In genomic region chr16:85185281-85185680, GRCh38 we compare ENCODE assay signal across 24 cellular contexts.
"Had no signal": no experiment of that assay in that cellular context is flagged by ENCODE, and none has a peak within 500 bp of the region (broad histone marks: within the 10 kb centered on the region; RNA-seq: fewer than 3 reads in every experiment).

No MANE protein-coding gene starts in this region.

- H3K36me3 ChIP-seq: ascending aorta had no signal

- H3K27ac ChIP-seq: ascending aorta, PC-9, SJSA1 had no signal

- H3K4me2 ChIP-seq: PC-9, SK-N-SH had no signal

- H3K4me3 ChIP-seq: ascending aorta, cardiac muscle cell, K562, PC-9, SJSA1 had no signal

- H2AFZ ChIP-seq: PC-9 had no signal

- ATAC-seq: activated CD8-positive, alpha-beta T cell treated with anti-CD3 and anti-CD28 coated beads, Interleukin-2, amount 10 ng/mL, durations not matched to agents 7 days and 5 days; K562 had no signal

- H3K27me3 ChIP-seq: ascending aorta, cardiac muscle cell, SJSA1 had no signal

- H3K9ac ChIP-seq: SK-N-SH had no signal

- DNase-seq: activated CD4-positive, alpha-beta T cell treated with anti-CD3 and anti-CD28 coated beads, Interleukin-2, amount 10 ng/mL, durations not matched to agents 24 days and 14 days; activated CD4-positive, alpha-beta T cell treated with anti-CD3 and anti-CD28 coated beads, Interleukin-2, amount 50 U/mL, for 48 hours; activated CD8-positive, alpha-beta T cell treated with anti-CD3 and anti-CD28 coated beads, Interleukin-2, amount 10 ng/mL, durations not matched to agents 7 days and 5 days; activated gamma-delta T cell; activated naive CD4-positive, alpha-beta T cell treated with Interleukin-2 at 50 U/mL for 16 hours; activated naive CD8-positive, alpha-beta T cell treated with anti-CD3 and anti-CD28 coated beads, Interleukin-2, amount 10 ng/mL, durations not matched to agents 7 days and 5 days; activated T-cell treated with anti-CD3 and anti-CD28 coated beads, Interleukin-2, amount 50 U/mL, for 24 hours; amygdala; NCI-H1092 treated with DMSO at 0.1 percent for 48 hours; NCI-H1417; NCI-H146; NCI-H187; NCI-H2081; NCI-H226; NCI-H446 treated with DMSO at 0.1 percent for 48 hours; NCI-H524; NK-92 treated with Interleukin-12 subunit alpha and Interleukin-12 subunit beta, amount 100 ng/mL, for 24 hours; PC-9; SHP77 treated with DMSO at 0.1 percent for 48 hours; SK-N-SH had no signal
